ENCODE assay signal across 8 cellular contexts in the genomic region with DNA sequence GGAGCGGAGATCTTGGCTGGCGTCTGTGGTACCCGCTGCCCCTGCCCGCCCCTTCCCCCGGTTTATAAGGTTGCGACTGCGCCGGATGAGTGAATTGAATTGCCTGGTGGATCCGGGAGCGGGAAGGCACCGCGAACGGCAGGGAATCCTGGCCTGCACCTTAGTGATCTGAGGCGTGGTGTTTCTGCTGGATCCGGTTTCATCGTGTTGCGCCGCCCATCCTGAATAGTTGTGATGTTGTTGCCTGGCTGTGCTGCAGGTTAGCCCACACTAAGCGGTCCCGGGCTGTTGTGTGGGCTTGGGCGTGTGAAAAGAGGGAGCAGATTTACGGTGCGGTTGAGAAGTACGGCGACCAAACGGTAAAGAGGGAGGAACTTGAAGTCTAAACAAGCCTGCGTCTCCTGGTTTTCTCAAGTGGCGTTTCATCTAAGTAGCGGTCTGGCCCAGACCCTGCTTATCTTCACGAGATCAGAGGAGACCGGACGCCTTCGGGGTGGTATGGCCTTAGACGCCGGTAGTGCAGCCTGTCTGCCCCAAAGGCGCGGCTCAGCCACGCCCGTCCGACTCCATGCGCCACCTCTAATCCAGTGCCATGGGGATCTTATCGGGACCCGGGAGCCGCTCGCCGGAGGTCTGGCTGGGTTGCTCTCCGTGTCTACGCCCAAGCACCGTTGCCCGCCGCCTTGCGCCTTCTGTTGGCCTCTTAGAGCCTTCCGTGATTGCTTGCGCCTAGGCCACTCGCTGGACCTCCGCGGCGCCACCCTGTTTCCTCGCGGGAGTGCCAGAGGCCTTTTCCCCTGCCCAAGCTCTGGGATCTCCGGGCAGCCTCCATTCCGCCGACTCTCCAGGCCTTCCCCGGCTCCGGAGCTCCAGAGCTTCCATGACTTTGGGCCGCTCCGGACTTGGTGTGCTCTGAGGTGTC.
DNase-seq lines count a peak whose midpoint lies in the region; ATAC-seq, FAIRE-seq and TF ChIP-seq lines count a peak whose summit lies in the region.

No MANE protein-coding gene starts in this region.

- peaks cover 27% of the 10 kb centered on the region for H3K4me1 Mint-ChIP-seq in activated T-cell treated with anti-CD3 and anti-CD28 coated beads, Interleukin-2, amount 50 U/mL, for 4 hours (ENCODE audit: low read depth)
- peaks cover 29% of the 10 kb centered on the region for H3K4me1 Mint-ChIP-seq in osteocyte (ENCODE audit: unreplicated experiment)

- peaks cover 14% of the 10 kb centered on the region; the same call in 1 of the 2 replicates for H3K9me3 ChIP-seq in AG04450 (ENCODE audit: control insufficient read depth, insufficient read depth, low read length)

- no peak for FAIRE-seq in GM12891 (lab: Jason Lieb, UNC)

- POLR2A ChIA-PET in AG04450 (lab: Yijun Ruan, JAX): no interaction called here

- DNase-seq in AG04450 (ENCODE audit: low read depth, low spot score): no peak
- DNase-seq in NCI-H446 (lab: John Stamatoyannopoulos, UW): peak; percentile 45 to 78
- DNase-seq in activated T-cell treated with anti-CD3 and anti-CD28 coated beads, Interleukin-2, amount 50 U/mL, for 4 hours: no peak
- peak; percentile 47 for DNase-seq in glomerular visceral epithelial cell (ENCODE audit: extremely low spot score)
- peak; percentile 84 for DNase-seq in osteocyte (ENCODE audit: extremely low spot score, unreplicated experiment)
- DNase-seq in GM12891 (ENCODE audit: insufficient read length, low spot score): no peak

- TF ChIP-seq POLR2A in GM12891 (IDR thresholded peaks at IDR 0.05; ENCODE audit: low read depth, low read length): no peak

- peak overlapping the region; percentile 81 for H3K4me3 Mint-ChIP-seq in activated T-cell treated with anti-CD3 and anti-CD28 coated beads, Interleukin-2, amount 50 U/mL, for 4 hours
- peak overlapping the region; percentile 87 for H3K4me3 Mint-ChIP-seq in osteocyte (ENCODE audit: unreplicated experiment)

- peak overlapping the region; percentile 60 for H3K4me3 ChIP-seq in AG04450 (ENCODE audit: low read depth, low read length)

- H3K27me3 Mint-ChIP-seq in activated T-cell treated with anti-CD3 and anti-CD28 coated beads, Interleukin-2, amount 50 U/mL, for 4 hours (ENCODE audit: low read depth): peaks cover 55% of the 10 kb centered on the region
- no peaks in the 10 kb centered on the region for H3K27me3 Mint-ChIP-seq in osteocyte (ENCODE audit: unreplicated experiment)

- H3K27me3 ChIP-seq in AG04450 (ENCODE audit: control insufficient read depth, insufficient read depth, low read length): peaks cover 38% of the 10 kb centered on the region

- H3K36me3 Mint-ChIP-seq in activated T-cell treated with anti-CD3 and anti-CD28 coated beads, Interleukin-2, amount 50 U/mL, for 4 hours (ENCODE audit: insufficient read depth): no peaks in the 10 kb centered on the region
- H3K36me3 Mint-ChIP-seq in osteocyte (ENCODE audit: unreplicated experiment): peaks cover 2% of the 10 kb centered on the region

- TF ChIP-seq CTCF in AG04450 (IDR thresholded peaks at IDR 0.05; ENCODE audit: low read depth, low read length) (no peak), osteocyte (IDR thresholded peaks at IDR 0.05) (no peak)

- H3K9me3 Mint-ChIP-seq in activated T-cell treated with anti-CD3 and anti-CD28 coated beads, Interleukin-2, amount 50 U/mL, for 4 hours: no peaks in the 10 kb centered on the region
- H3K9me3 Mint-ChIP-seq in osteocyte (ENCODE audit: unreplicated experiment): no peaks in the 10 kb centered on the region

- H3K27ac Mint-ChIP-seq in osteocyte (ENCODE audit: unreplicated experiment): peak overlapping the region; percentile 98

- H3K27ac ChIP-seq in AG04450 (ENCODE audit: low read depth, low read length): no peak overlapping the region

- CTCF ChIA-PET in AG04450 (lab: Charles Lee): no interaction called here

- ATAC-seq in GM21825 (IDR thresholded peaks at IDR 0.05; ENCODE audit: unreplicated experiment) (peak; percentile 39), HG02678 (IDR thresholded peaks at IDR 0.05; ENCODE audit: unreplicated experiment) (no peak)
- peak; percentile 14 to 25 for ATAC-seq in activated T-cell treated with anti-CD3 and anti-CD28 coated beads, Interleukin-2, amount 50 U/mL, for 4 hours

TF ChIP-seq in GM12891, 5 proteins besides CTCF, POLR2A, EP300 and RAD21:
- no peak for TF ChIP-seq POU2F2 (IDR thresholded peaks at IDR 0.05; ENCODE audit: low read depth, low read length)
- no peak for TF ChIP-seq TAF1 (IDR thresholded peaks at IDR 0.05; ENCODE audit: low read depth, low read length)
- no peak for TF ChIP-seq SPI1 (IDR thresholded peaks at IDR 0.05; ENCODE audit: low read depth, low read length)
- TF ChIP-seq POLR2AphosphoS5 (IDR thresholded peaks at IDR 0.05; ENCODE audit: low read depth, low read length): no peak
- no peak for TF ChIP-seq PAX5 (IDR thresholded peaks at IDR 0.05; ENCODE audit: insufficient read depth, low read length, severe bottlenecking)

Comparison
In these comparisons a context has a peak if more than half of its experiments do, and no peak if none do; other contexts are left out.
1. DNase-seq: peak in NCI-H446 (2 of 2), glomerular visceral epithelial cell (single experiment) and osteocyte (single experiment); none in AG04450 (single experiment), activated T-cell treated with anti-CD3 and anti-CD28 coated beads, Interleukin-2, amount 50 U/mL, for 4 hours (single experiment) and GM12891 (single experiment).